Comparison of ENCODE assay signal across 11 cellular contexts in the genomic region with DNA sequence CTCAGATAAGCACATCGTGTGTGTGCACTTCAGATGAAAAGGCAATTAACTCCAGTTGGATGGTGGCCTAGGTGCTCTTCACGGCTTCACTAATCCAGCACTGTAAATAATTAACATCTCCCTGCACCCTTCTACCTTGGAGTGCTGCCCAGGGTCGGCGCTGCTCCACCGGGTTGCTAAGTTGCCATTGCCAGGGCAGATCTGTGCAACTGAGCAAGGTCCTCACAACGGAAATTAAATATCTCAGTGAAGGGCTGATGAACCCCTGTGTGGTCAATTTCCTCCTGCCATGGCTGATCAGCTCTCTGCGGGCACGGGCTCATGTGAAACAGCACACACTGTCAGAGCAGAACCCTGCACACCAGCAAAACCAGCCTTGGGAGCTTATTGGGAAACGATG.
DNase-seq lines count a peak whose midpoint lies in the region; ATAC-seq, FAIRE-seq and TF ChIP-seq lines count a peak whose summit lies in the region.
"Had no signal": no experiment of that assay in that cellular context is flagged by ENCODE, and none has a peak within 500 bp of the region (broad histone marks: within the 10 kb centered on the region; RNA-seq: fewer than 3 reads in every experiment).

No MANE protein-coding gene starts in this region.

- H3K4me1 ChIP-seq in Caco-2 (peaks cover 27% of the 10 kb centered on the region), body of pancreas (peaks cover 20% of the 10 kb centered on the region)
- H3K4me1 ChIP-seq: spleen had no signal

- H3K27ac Mint-ChIP-seq in Caco-2 (ENCODE audit: unreplicated experiment), result no peak overlapping the region
- no peak overlapping the region for H3K27ac Mint-ChIP-seq in activated CD4-positive, alpha-beta T cell treated with anti-CD3 and anti-CD28 coated beads, Interleukin-2, amount 10 ng/mL, durations not matched to agents 24 days and 14 days

- intact Hi-C loops in Caco-2 (cut with micrococcal nuclease; ENCODE audit: unreplicated experiment), result no loop called here
- intact Hi-C loops in body of pancreas (cut with DNase I), result no loop called here
- intact Hi-C loops in activated CD4-positive, alpha-beta T cell treated with anti-CD3 and anti-CD28 coated beads, Interleukin-2, amount 10 ng/mL, durations not matched to agents 24 days and 14 days (cut with micrococcal nuclease), result no loop called here

- DNase-seq in Caco-2 (peak; percentile 30 to 35), NCI-H2029 treated with DMSO at 0.1 percent for 48 hours (lab: John Stamatoyannopoulos, UW) (peak; percentile 99), body of pancreas (peak; percentile 94 to 97 (median 95)), medulla oblongata (ENCODE audit: extremely low spot score) (peak; percentile 48), GM19239 (ENCODE audit: insufficient read length, low spot score) (no peak)
- no peak for DNase-seq in activated CD4-positive, alpha-beta T cell treated with anti-CD3 and anti-CD28 coated beads, Interleukin-2, amount 10 ng/mL, durations not matched to agents 24 days and 14 days
- DNase-seq in stimulated activated naive CD4-positive, alpha-beta T cell (lab: John Stamatoyannopoulos, UW), result no peak
- DNase-seq: brain microvascular endothelial cell, spleen had no signal

- POLR2A ChIA-PET in Caco-2 (lab: Charles Lee), result no interaction called here

- H3K27me3 Mint-ChIP-seq in Caco-2 (ENCODE audit: insufficient read depth, unreplicated experiment), result no peaks in the 10 kb centered on the region
- H3K27me3 Mint-ChIP-seq in activated CD4-positive, alpha-beta T cell treated with anti-CD3 and anti-CD28 coated beads, Interleukin-2, amount 10 ng/mL, durations not matched to agents 24 days and 14 days, result peaks cover 4% of the 10 kb centered on the region

- H3K36me3 ChIP-seq in Caco-2 (ENCODE audit: control insufficient read depth, insufficient read depth, low read length) (no peaks in the 10 kb centered on the region), body of pancreas (replicated peaks in 1 of 2; ENCODE audit: insufficient read depth in 1 of 2, low read depth in 2 of 2) (no peaks in the 10 kb centered on the region)
- H3K36me3 ChIP-seq: BLaER1 treated with 17β-estradiol and CSF1 and Interleukin-3, amounts not matched to agents 10 nM and 100 nM; brain microvascular endothelial cell; spleen had no signal

- CTCF ChIA-PET in Caco-2 (lab: Charles Lee), result no interaction called here

- peak; percentile 100 for ATAC-seq in body of pancreas
- no peak for ATAC-seq in GM19397 (IDR thresholded peaks at IDR 0.05; ENCODE audit: unreplicated experiment)

- FAIRE-seq in GM19239 (lab: Jason Lieb, UNC), result no peak

- no peaks in the 10 kb centered on the region for H3K27me3 ChIP-seq in Caco-2 (replicated peaks; ENCODE audit: control insufficient read depth, insufficient read depth, low read length)
- no peaks in the 10 kb centered on the region for H3K27me3 ChIP-seq in body of pancreas
- H3K27me3 ChIP-seq: BLaER1 treated with 17β-estradiol and CSF1 and Interleukin-3, amounts not matched to agents 10 nM and 100 nM; brain microvascular endothelial cell; spleen had no signal

- TF ChIP-seq CTCF in Caco-2 (IDR thresholded peaks at IDR 0.05; ENCODE audit: insufficient read depth in 1 of 2, low read depth in 1 of 2, low read length in 1 of 2, severe bottlenecking in 1 of 2, unreplicated experiment in 1 of 2) (no peak), body of pancreas (IDR thresholded peaks at IDR 0.05) (no peak)

- peak in 1 of 3 donors; percentile 12 for TF ChIP-seq POLR2A in body of pancreas (IDR thresholded peaks at IDR 0.05)

- 10 to 21% methylated on average over 8 to 9 of the region's 9 CpGs for WGBS in body of pancreas, 2 donors

- no peaks in the 10 kb centered on the region for H3K36me3 Mint-ChIP-seq in Caco-2 (ENCODE audit: insufficient read depth, unreplicated experiment)
- no peaks in the 10 kb centered on the region for H3K36me3 Mint-ChIP-seq in activated CD4-positive, alpha-beta T cell treated with anti-CD3 and anti-CD28 coated beads, Interleukin-2, amount 10 ng/mL, durations not matched to agents 24 days and 14 days (ENCODE audit: low read depth)

- H3K4me3 Mint-ChIP-seq in Caco-2 (ENCODE audit: unreplicated experiment), result no peak overlapping the region
- no peak overlapping the region for H3K4me3 Mint-ChIP-seq in activated CD4-positive, alpha-beta T cell treated with anti-CD3 and anti-CD28 coated beads, Interleukin-2, amount 10 ng/mL, durations not matched to agents 24 days and 14 days

- no TSS peak for BruUV-seq in Caco-2 (replicated peaks; lab: Mats Ljungman, UMichigan)

- H3K4me1 Mint-ChIP-seq in Caco-2 (ENCODE audit: low read depth, unreplicated experiment), result no peaks in the 10 kb centered on the region
- H3K4me1 Mint-ChIP-seq in activated CD4-positive, alpha-beta T cell treated with anti-CD3 and anti-CD28 coated beads, Interleukin-2, amount 10 ng/mL, durations not matched to agents 24 days and 14 days, result peaks cover 2% of the 10 kb centered on the region

- peak overlapping the region in 2 of 4 donors; percentile 65 to 66 for H3K27ac ChIP-seq in body of pancreas
- H3K27ac ChIP-seq: BLaER1 treated with 17β-estradiol and CSF1 and Interleukin-3, amounts not matched to agents 10 nM and 100 nM; brain microvascular endothelial cell; spleen had no signal

- no peaks in the 10 kb centered on the region for H3K9me3 ChIP-seq in Caco-2
- H3K9me3 ChIP-seq in body of pancreas, result no peaks in the 10 kb centered on the region
- H3K9me3 ChIP-seq: BLaER1 treated with 17β-estradiol and CSF1 and Interleukin-3, amounts not matched to agents 10 nM and 100 nM; spleen had no signal

- H3K4me3 ChIP-seq in Caco-2 (ENCODE audit: low read depth, low read length) (no peak overlapping the region), body of pancreas (no peak overlapping the region)
- H3K4me3 ChIP-seq: BLaER1 treated with 17β-estradiol and CSF1 and Interleukin-3, amounts not matched to agents 10 nM and 100 nM; spleen had no signal

- no peaks in the 10 kb centered on the region for H3K9me3 Mint-ChIP-seq in Caco-2 (ENCODE audit: unreplicated experiment)
- no peaks in the 10 kb centered on the region for H3K9me3 Mint-ChIP-seq in activated CD4-positive, alpha-beta T cell treated with anti-CD3 and anti-CD28 coated beads, Interleukin-2, amount 10 ng/mL, durations not matched to agents 24 days and 14 days

Comparison
In these comparisons a context has a peak if more than half of its experiments do, and no peak if none do; other contexts are left out.
1. DNase-seq: peak in Caco-2 (2 of 2), NCI-H2029 treated with DMSO at 0.1 percent for 48 hours (single experiment), body of pancreas (4 of 4) and medulla oblongata (single experiment); none in activated CD4-positive, alpha-beta T cell treated with anti-CD3 and anti-CD28 coated beads, Interleukin-2, amount 10 ng/mL, durations not matched to agents 24 days and 14 days (single experiment), GM19239 (single experiment) and stimulated activated naive CD4-positive, alpha-beta T cell (0 of 6).